1 cellular context compared by ENCODE assay signal in the genomic region with DNA sequence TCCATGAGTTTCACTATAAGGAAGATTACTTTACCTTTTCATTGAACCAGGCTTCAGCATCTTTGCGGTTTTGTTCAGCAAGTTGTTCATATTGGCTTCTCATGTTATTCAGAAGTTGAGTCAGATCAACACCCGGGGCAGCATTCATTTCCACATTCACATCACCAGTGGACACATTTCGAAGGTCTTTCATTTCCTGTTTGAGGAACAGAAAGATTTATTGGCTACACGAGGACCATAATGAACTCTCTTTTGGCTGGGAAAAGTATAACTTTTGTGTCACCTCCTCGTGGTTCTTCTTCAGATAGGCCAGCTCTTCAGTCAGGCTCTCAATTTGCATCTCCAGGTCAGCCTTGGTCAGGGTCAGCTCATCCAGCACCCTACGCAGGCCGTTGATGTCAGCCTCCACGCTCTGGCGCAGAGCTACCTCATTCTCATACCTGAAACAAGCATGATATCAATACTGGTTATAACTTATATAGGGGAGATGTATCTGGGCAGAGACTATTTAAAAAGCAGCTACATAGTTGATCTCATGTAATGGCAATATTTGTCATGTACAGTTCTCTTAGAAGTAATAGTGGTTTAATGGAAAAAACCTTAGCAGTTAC.
TF ChIP-seq lines count a peak whose summit lies in the region.

No MANE protein-coding gene starts in this region.

TF ChIP-seq in GM12878, 131 proteins besides CTCF, POLR2A, EP300 and RAD21 (continues in another document):
- TF ChIP-seq ZNF384 (IDR thresholded peaks at IDR 0.05; ENCODE audit: borderline replicate concordance, low read depth, low read length) (no peak), RFX5 (IDR thresholded peaks at IDR 0.05; ENCODE audit: low read depth, low read length) (no peak), CREM (IDR thresholded peaks at IDR 0.05; ENCODE audit: low read depth) (peak; percentile 37; the same call in 1 of the 2 replicates), ZNF622 (IDR thresholded peaks at IDR 0.05) (no peak), CHD4 (IDR thresholded peaks at IDR 0.05) (no peak), FOXK2 (IDR thresholded peaks at IDR 0.05) (no peak), ZNF24 (IDR thresholded peaks at IDR 0.05) (no peak), EED (IDR thresholded peaks at IDR 0.05; ENCODE audit: low read depth) (peak; percentile 53; the same call in 1 of the 2 replicates), ETV6 (conservative IDR thresholded peaks at IDR 0.05 in 1 of 2, IDR thresholded peaks at IDR 0.05 in 1 of 2; ENCODE audit: borderline replicate concordance in 1 of 2, low read depth in 1 of 2) (peak in 1 of 2 experiments; percentile 95; a peak in 2 of 4 replicates), KDM1A (IDR thresholded peaks at IDR 0.05; ENCODE audit: borderline replicate concordance) (no peak), NBN (IDR thresholded peaks at IDR 0.05) (no peak), FOXM1 (IDR thresholded peaks at IDR 0.05; ENCODE audit: low read depth, low read length) (no peak; the same call in 1 of the 2 replicates), SPI1 (IDR thresholded peaks at IDR 0.05; ENCODE audit: borderline replicate concordance, insufficient read depth, low read depth, low read length) (no peak), SUPT20H (IDR thresholded peaks at IDR 0.05; ENCODE audit: borderline replicate concordance, control insufficient read depth, low read depth, low read length) (no peak), BCL3 (IDR thresholded peaks at IDR 0.05; ENCODE audit: borderline replicate concordance, insufficient read depth, low read depth, low read length, poor library complexity, severe bottlenecking) (no peak), HDGF (IDR thresholded peaks at IDR 0.05) (no peak), CREB1 (IDR thresholded peaks at IDR 0.05; ENCODE audit: low read depth) (0 out of 2 replicates have a peak, but pooled peaks have one; percentile 31), RUNX3 (IDR thresholded peaks at IDR 0.05; ENCODE audit: low read length) (peak; percentile 88), MXI1 (IDR thresholded peaks at IDR 0.05; ENCODE audit: low read depth, low read length) (no peak), WRNIP1 (IDR thresholded peaks at IDR 0.05; ENCODE audit: borderline replicate concordance, low read depth, low read length) (no peak), NR2C2 (IDR thresholded peaks at IDR 0.05; ENCODE audit: borderline replicate concordance, control insufficient read depth, insufficient read length, low read depth) (no peak), BHLHE40 (IDR thresholded peaks at IDR 0.05; ENCODE audit: borderline replicate concordance in 1 of 2, low read depth in 2 of 2, low read length in 1 of 2) (no peak), CEBPB (IDR thresholded peaks at IDR 0.05; ENCODE audit: borderline replicate concordance in 1 of 2, low read depth in 2 of 2, low read length in 2 of 2) (no peak), MYC (IDR thresholded peaks at IDR 0.05; ENCODE audit: insufficient read depth, insufficient read length, insufficient replicate concordance, low read length, severe bottlenecking) (no peak), BMI1 (IDR thresholded peaks at IDR 0.05; ENCODE audit: borderline replicate concordance) (no peak), SMAD5 (IDR thresholded peaks at IDR 0.05; ENCODE audit: low read depth) (no peak), SRF (IDR thresholded peaks at IDR 0.05; ENCODE audit: low read depth in 2 of 2, low read length in 2 of 2) (no peak), MEF2A (IDR thresholded peaks at IDR 0.05; ENCODE audit: insufficient read depth, low read depth, low read length) (no peak), ESRRA (IDR thresholded peaks at IDR 0.05; ENCODE audit: low read length) (no peak), PAX5 (IDR thresholded peaks at IDR 0.05; ENCODE audit: borderline replicate concordance, low read depth, low read length) (no peak), TARDBP (IDR thresholded peaks at IDR 0.05; ENCODE audit: borderline replicate concordance) (no peak), TCF7 (IDR thresholded peaks at IDR 0.05; ENCODE audit: borderline replicate concordance) (no peak), NFIC (IDR thresholded peaks at IDR 0.05; ENCODE audit: low read depth, low read length) (peak; percentile 65; the same call in 1 of the 2 replicates), LARP7 (IDR thresholded peaks at IDR 0.05) (no peak), BCLAF1 (IDR thresholded peaks at IDR 0.05) (no peak), SP1 (IDR thresholded peaks at IDR 0.05; ENCODE audit: low read depth, low read length) (no peak), JUNB (IDR thresholded peaks at IDR 0.05) (peak; percentile 81), BCL11A (IDR thresholded peaks at IDR 0.05; ENCODE audit: low read depth, low read length) (no peak)
- TF ChIP-seq, protein P1, sequence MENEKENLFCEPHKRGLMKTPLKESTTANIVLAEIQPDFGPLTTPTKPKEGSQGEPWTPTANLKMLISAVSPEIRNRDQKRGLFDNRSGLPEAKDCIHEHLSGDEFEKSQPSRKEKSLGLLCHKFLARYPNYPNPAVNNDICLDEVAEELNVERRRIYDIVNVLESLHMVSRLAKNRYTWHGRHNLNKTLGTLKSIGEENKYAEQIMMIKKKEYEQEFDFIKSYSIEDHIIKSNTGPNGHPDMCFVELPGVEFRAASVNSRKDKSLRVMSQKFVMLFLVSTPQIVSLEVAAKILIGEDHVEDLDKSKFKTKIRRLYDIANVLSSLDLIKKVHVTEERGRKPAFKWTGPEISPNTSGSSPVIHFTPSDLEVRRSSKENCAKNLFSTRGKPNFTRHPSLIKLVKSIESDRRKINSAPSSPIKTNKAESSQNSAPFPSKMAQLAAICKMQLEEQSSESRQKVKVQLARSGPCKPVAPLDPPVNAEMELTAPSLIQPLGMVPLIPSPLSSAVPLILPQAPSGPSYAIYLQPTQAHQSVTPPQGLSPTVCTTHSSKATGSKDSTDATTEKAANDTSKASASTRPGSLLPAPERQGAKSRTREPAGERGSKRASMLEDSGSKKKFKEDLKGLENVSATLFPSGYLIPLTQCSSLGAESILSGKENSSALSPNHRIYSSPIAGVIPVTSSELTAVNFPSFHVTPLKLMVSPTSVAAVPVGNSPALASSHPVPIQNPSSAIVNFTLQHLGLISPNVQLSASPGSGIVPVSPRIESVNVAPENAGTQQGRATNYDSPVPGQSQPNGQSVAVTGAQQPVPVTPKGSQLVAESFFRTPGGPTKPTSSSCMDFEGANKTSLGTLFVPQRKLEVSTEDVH (IDR thresholded peaks at IDR 0.05; ENCODE audit: low read depth, partially characterized antibody): no peak
- TF ChIP-seq, protein P2, sequence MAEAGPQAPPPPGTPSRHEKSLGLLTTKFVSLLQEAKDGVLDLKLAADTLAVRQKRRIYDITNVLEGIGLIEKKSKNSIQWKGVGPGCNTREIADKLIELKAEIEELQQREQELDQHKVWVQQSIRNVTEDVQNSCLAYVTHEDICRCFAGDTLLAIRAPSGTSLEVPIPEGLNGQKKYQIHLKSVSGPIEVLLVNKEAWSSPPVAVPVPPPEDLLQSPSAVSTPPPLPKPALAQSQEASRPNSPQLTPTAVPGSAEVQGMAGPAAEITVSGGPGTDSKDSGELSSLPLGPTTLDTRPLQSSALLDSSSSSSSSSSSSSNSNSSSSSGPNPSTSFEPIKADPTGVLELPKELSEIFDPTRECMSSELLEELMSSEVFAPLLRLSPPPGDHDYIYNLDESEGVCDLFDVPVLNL (IDR thresholded peaks at IDR 0.05; ENCODE audit: low read depth, low read length): no peak
- TF ChIP-seq, protein P3, sequence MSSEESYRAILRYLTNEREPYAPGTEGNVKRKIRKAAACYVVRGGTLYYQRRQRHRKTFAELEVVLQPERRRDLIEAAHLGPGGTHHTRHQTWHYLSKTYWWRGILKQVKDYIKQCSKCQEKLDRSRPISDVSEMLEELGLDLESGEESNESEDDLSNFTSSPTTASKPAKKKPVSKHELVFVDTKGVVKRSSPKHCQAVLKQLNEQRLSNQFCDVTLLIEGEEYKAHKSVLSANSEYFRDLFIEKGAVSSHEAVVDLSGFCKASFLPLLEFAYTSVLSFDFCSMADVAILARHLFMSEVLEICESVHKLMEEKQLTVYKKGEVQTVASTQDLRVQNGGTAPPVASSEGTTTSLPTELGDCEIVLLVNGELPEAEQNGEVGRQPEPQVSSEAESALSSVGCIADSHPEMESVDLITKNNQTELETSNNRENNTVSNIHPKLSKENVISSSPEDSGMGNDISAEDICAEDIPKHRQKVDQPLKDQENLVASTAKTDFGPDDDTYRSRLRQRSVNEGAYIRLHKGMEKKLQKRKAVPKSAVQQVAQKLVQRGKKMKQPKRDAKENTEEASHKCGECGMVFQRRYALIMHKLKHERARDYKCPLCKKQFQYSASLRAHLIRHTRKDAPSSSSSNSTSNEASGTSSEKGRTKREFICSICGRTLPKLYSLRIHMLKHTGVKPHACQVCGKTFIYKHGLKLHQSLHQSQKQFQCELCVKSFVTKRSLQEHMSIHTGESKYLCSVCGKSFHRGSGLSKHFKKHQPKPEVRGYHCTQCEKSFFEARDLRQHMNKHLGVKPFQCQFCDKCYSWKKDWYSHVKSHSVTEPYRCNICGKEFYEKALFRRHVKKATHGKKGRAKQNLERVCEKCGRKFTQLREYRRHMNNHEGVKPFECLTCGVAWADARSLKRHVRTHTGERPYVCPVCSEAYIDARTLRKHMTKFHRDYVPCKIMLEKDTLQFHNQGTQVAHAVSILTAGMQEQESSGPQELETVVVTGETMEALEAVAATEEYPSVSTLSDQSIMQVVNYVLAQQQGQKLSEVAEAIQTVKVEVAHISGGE (CRISPR knock-in tag; IDR thresholded peaks at IDR 0.05): no peak
- TF ChIP-seq, protein P4, sequence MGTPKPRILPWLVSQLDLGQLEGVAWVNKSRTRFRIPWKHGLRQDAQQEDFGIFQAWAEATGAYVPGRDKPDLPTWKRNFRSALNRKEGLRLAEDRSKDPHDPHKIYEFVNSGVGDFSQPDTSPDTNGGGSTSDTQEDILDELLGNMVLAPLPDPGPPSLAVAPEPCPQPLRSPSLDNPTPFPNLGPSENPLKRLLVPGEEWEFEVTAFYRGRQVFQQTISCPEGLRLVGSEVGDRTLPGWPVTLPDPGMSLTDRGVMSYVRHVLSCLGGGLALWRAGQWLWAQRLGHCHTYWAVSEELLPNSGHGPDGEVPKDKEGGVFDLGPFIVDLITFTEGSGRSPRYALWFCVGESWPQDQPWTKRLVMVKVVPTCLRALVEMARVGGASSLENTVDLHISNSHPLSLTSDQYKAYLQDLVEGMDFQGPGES (IDR thresholded peaks at IDR 0.05): no peak
- TF ChIP-seq, protein P5, sequence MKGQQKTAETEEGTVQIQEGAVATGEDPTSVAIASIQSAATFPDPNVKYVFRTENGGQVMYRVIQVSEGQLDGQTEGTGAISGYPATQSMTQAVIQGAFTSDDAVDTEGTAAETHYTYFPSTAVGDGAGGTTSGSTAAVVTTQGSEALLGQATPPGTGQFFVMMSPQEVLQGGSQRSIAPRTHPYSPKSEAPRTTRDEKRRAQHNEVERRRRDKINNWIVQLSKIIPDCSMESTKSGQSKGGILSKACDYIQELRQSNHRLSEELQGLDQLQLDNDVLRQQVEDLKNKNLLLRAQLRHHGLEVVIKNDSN (IDR thresholded peaks at IDR 0.05; ENCODE audit: borderline replicate concordance, extremely low read length, insufficient read depth, low read depth, low read length): no peak
- TF ChIP-seq, protein P6, sequence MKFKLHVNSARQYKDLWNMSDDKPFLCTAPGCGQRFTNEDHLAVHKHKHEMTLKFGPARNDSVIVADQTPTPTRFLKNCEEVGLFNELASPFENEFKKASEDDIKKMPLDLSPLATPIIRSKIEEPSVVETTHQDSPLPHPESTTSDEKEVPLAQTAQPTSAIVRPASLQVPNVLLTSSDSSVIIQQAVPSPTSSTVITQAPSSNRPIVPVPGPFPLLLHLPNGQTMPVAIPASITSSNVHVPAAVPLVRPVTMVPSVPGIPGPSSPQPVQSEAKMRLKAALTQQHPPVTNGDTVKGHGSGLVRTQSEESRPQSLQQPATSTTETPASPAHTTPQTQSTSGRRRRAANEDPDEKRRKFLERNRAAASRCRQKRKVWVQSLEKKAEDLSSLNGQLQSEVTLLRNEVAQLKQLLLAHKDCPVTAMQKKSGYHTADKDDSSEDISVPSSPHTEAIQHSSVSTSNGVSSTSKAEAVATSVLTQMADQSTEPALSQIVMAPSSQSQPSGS (IDR thresholded peaks at IDR 0.05; ENCODE audit: low read length): no peak
- TF ChIP-seq, protein P7, sequence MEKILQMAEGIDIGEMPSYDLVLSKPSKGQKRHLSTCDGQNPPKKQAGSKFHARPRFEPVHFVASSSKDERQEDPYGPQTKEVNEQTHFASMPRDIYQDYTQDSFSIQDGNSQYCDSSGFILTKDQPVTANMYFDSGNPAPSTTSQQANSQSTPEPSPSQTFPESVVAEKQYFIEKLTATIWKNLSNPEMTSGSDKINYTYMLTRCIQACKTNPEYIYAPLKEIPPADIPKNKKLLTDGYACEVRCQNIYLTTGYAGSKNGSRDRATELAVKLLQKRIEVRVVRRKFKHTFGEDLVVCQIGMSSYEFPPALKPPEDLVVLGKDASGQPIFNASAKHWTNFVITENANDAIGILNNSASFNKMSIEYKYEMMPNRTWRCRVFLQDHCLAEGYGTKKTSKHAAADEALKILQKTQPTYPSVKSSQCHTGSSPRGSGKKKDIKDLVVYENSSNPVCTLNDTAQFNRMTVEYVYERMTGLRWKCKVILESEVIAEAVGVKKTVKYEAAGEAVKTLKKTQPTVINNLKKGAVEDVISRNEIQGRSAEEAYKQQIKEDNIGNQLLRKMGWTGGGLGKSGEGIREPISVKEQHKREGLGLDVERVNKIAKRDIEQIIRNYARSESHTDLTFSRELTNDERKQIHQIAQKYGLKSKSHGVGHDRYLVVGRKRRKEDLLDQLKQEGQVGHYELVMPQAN (conservative IDR thresholded peaks at IDR 0.05): no peak
